Comparison of ENCODE assay signal across 24 cellular contexts in genomic region chr7:4138866-4139265, GRCh38.
"Had no signal": no experiment of that assay in that cellular context is flagged by ENCODE, and none has a peak within 500 bp of the region (broad histone marks: within the 10 kb centered on the region; RNA-seq: fewer than 3 reads in every experiment).

No MANE protein-coding gene starts in this region.

- H3K27ac Mint-ChIP-seq: endodermal cell; natural killer cell; progenitor cell of endocrine pancreas; stimulated activated memory B cell treated with anti-CD40 and anti-IgM and Interleukin-4, amounts not matched to agents 10 μg/mL and 1 μg/mL and 100 μg/mL, for 72 hours; type B pancreatic cell had no signal

- H3K36me3 Mint-ChIP-seq: natural killer cell; stimulated activated memory B cell treated with anti-CD40 and anti-IgM and Interleukin-4, amounts not matched to agents 10 μg/mL and 1 μg/mL and 100 μg/mL, for 72 hours had no signal

- H3K9me3 ChIP-seq: gastroesophageal sphincter, heart left ventricle, left lung, neutrophil, pancreas, right lobe of liver, testis, tibial artery had no signal

- H3K27me3 ChIP-seq: heart left ventricle, hepatocyte, pancreas, right lobe of liver, testis, tibial artery had no signal

- H3K4me3 ChIP-seq: dorsolateral prefrontal cortex, gastroesophageal sphincter, heart left ventricle, hepatocyte, left lung, pancreas, right lobe of liver, testis, tibial artery had no signal

- FAIRE-seq: pancreas, urothelium cell line had no signal

- ATAC-seq: esophagus mucosa; gastroesophageal sphincter; heart left ventricle; left cardiac atrium; left lung; pancreas; right lobe of liver; stimulated activated memory B cell treated with anti-CD40 and anti-IgM and Interleukin-4, amounts not matched to agents 10 μg/mL and 1 μg/mL and 100 μg/mL, for 72 hours; stimulated activated naive CD8-positive, alpha-beta T cell treated with anti-CD3 and anti-CD28 coated beads, Interleukin-15, Interleukin-2, amounts not matched to agents 100 U/mL and 50 U/mL, for 24 hours had no signal

- H3K4me1 Mint-ChIP-seq: stimulated activated memory B cell treated with anti-CD40 and anti-IgM and Interleukin-4, amounts not matched to agents 10 μg/mL and 1 μg/mL and 100 μg/mL, for 72 hours had no signal

- H3K4me3 Mint-ChIP-seq: endodermal cell; natural killer cell; stimulated activated memory B cell treated with anti-CD40 and anti-IgM and Interleukin-4, amounts not matched to agents 10 μg/mL and 1 μg/mL and 100 μg/mL, for 72 hours; type B pancreatic cell had no signal

- H3K4me1 ChIP-seq: gastroesophageal sphincter, heart left ventricle, left lung, right lobe of liver, testis, tibial artery had no signal

- H3K27ac ChIP-seq: dorsolateral prefrontal cortex, epithelial cell of prostate, gastroesophageal sphincter, heart left ventricle, hepatocyte, left lung, neutrophil, pancreas, right lobe of liver, testis, tibial artery had no signal

- DNase-seq: effector CD4-positive, alpha-beta T cell; endodermal cell; foreskin fibroblast; left cardiac atrium; natural killer cell; stimulated activated CD4-positive, alpha-beta T cell treated with anti-CD3 and anti-CD28 coated beads, Interleukin-4, amount 100 ng/mL, for 4 hours; stimulated activated naive CD8-positive, alpha-beta T cell treated with anti-CD3 and anti-CD28 coated beads, Interleukin-15, Interleukin-2, amounts not matched to agents 100 U/mL and 50 U/mL, for 24 hours; substantia nigra; testis had no signal

- H3K27me3 Mint-ChIP-seq: progenitor cell of endocrine pancreas, type B pancreatic cell had no signal

- H3K9me3 Mint-ChIP-seq: endodermal cell; natural killer cell; stimulated activated memory B cell treated with anti-CD40 and anti-IgM and Interleukin-4, amounts not matched to agents 10 μg/mL and 1 μg/mL and 100 μg/mL, for 72 hours; type B pancreatic cell had no signal

- H3K36me3 ChIP-seq: gastroesophageal sphincter, heart left ventricle, left lung, neutrophil, pancreas, right lobe of liver had no signal
